31 cellular contexts compared by ENCODE assay signal in genomic region chr7:128082431-128082830, GRCh38. TPM values are rescaled to one million over a fixed set of nuclear protein-coding genes. Genes with fewer than 3 reads are reported as not detected.
DNase-seq lines count a peak whose midpoint lies in the region; ATAC-seq, FAIRE-seq and TF ChIP-seq lines count a peak whose summit lies in the region.
"Had no signal": no experiment of that assay in that cellular context is flagged by ENCODE, and none has a peak within 500 bp of the region (broad histone marks: within the 10 kb centered on the region; RNA-seq: fewer than 3 reads in every experiment).

No MANE protein-coding gene starts in this region.

- no peak for ATAC-seq in GM21381 (IDR thresholded peaks at IDR 0.05; ENCODE audit: unreplicated experiment)
- no peak for ATAC-seq in HG02852 (IDR thresholded peaks at IDR 0.05; ENCODE audit: unreplicated experiment)
- ATAC-seq: CD8-positive, alpha-beta T cell; GM12878; HCT116; PC-3 had no signal

- intact Hi-C loops in kidney (cut with DNase I), result no loop called here

- peaks cover 21% of the 10 kb centered on the region for H3K4me1 Mint-ChIP-seq in neural crest cell

- FAIRE-seq in kidney (lab: Jason Lieb, UNC), result no peak
- FAIRE-seq: A204.1, GM12878 had no signal

- peaks cover 25% of the 10 kb centered on the region for H4K20me1 ChIP-seq in BLaER1

- H3K27me3 ChIP-seq in BLaER1 (no peaks in the 10 kb centered on the region), WERI-Rb-1 (ENCODE audit: insufficient read depth, low read depth, severe bottlenecking) (no peaks in the 10 kb centered on the region)
- H3K27me3 ChIP-seq: SJSA1 had no signal

- DNase-seq in WERI-Rb-1 (peak; percentile 54), fibroblast of villous mesenchyme (ENCODE audit: low read depth) (peak; percentile 14), neural crest cell (ENCODE audit: low read depth, low spot score) (no peak), germinal center (ENCODE audit: low spot score) (no peak), kidney (no peak)
- DNase-seq: AML-193; CD8-positive, alpha-beta T cell; DMS 273 treated with DMSO at 0.1 percent for 48 hours; DMS79; EL; GDM1; Kasumi-1; MV-4-11; NCI-H1105 treated with DMSO at 0.1 percent for 48 hours; NCI-H146; NCI-H2029; NCI-H446; NCI-H526; NCI-H82; NK-92 treated with Interleukin-12 subunit alpha and Interleukin-12 subunit beta, amount 100 ng/mL, for 24 hours; PC-3 had no signal

- H3K27ac Mint-ChIP-seq in neural crest cell (ENCODE audit: unreplicated experiment), result peak overlapping the region; percentile 35
- H3K27ac Mint-ChIP-seq: CD8-positive, alpha-beta T cell had no signal

- H3K36me3 ChIP-seq in BLaER1 (peaks cover 92% of the 10 kb centered on the region), WERI-Rb-1 (peaks cover 40% of the 10 kb centered on the region), kidney (ENCODE audit: control insufficient read depth in 1 of 2, insufficient read depth in 2 of 2, low read length in 2 of 2) (peaks cover 3 to 20% of the 10 kb centered on the region in 2 donors)

- H3K9ac ChIP-seq in BLaER1 (peak overlapping the region; percentile 45; the same call in 1 of the 2 replicates), kidney (ENCODE audit: low read length in 2 of 2) (no peak overlapping the region)

- H3K4me3 Mint-ChIP-seq in neural crest cell, result no peak overlapping the region
- H3K4me3 Mint-ChIP-seq: CD8-positive, alpha-beta T cell had no signal

- no peaks in the 10 kb centered on the region for H3K27me3 Mint-ChIP-seq in neural crest cell (ENCODE audit: low read depth)

- H3K4me1 ChIP-seq in BLaER1, result peaks cover 50% of the 10 kb centered on the region
- H3K4me1 ChIP-seq in kidney (ENCODE audit: control insufficient read depth in 1 of 2, insufficient read depth in 1 of 2, low read depth in 1 of 2, low read length in 2 of 2), result peaks cover 3 to 7% of the 10 kb centered on the region in 2 donors
- H3K4me1 ChIP-seq: SJSA1 had no signal

- peak overlapping the region; percentile 89 for H3K4me2 ChIP-seq in BLaER1

- no peaks in the 10 kb centered on the region for H3K9me3 ChIP-seq in BLaER1
- H3K9me3 ChIP-seq in WERI-Rb-1 (ENCODE audit: severe bottlenecking), result no peaks in the 10 kb centered on the region
- H3K9me3 ChIP-seq in kidney (ENCODE audit: control insufficient read depth in 1 of 2, low read length in 2 of 2), result no peaks in the 10 kb centered on the region
- H3K9me3 ChIP-seq: SJSA1 had no signal

- H3K9me3 Mint-ChIP-seq in neural crest cell, result no peaks in the 10 kb centered on the region
- H3K9me3 Mint-ChIP-seq: CD8-positive, alpha-beta T cell had no signal

- H3K4me3 ChIP-seq in BLaER1, result no peak overlapping the region
- H3K4me3 ChIP-seq in WERI-Rb-1 (ENCODE audit: low read depth, low read length), result no peak overlapping the region
- H3K4me3 ChIP-seq in fibroblast of villous mesenchyme (ENCODE audit: low read depth, low read length), result no peak overlapping the region
- no peak overlapping the region for H3K4me3 ChIP-seq in kidney (ENCODE audit: low read length in 2 of 2)
- H3K4me3 ChIP-seq: GM12878, SJSA1 had no signal

- H3K27ac ChIP-seq in BLaER1, result peak overlapping the region; percentile 68
- H3K27ac ChIP-seq in WERI-Rb-1, result no peak overlapping the region
- H3K27ac ChIP-seq in kidney (ENCODE audit: low read depth in 2 of 2, low read length in 2 of 2), result no peak overlapping the region
- H3K27ac ChIP-seq: C4-2B, SJSA1 had no signal

- TF ChIP-seq CTCF in WERI-Rb-1 (IDR thresholded peaks at IDR 0.05; ENCODE audit: low read depth, low read length), result no peak
- no peak for TF ChIP-seq CTCF in fibroblast of villous mesenchyme (IDR thresholded peaks at IDR 0.05; ENCODE audit: insufficient read depth, low read depth, low read length)
- TF ChIP-seq CTCF in neural crest cell (conservative IDR thresholded peaks at IDR 0.05), result no peak
- TF ChIP-seq CTCF in kidney (IDR thresholded peaks at IDR 0.05; ENCODE audit: borderline replicate concordance, extremely low read depth, insufficient read depth), result no peak

- peaks cover 6% of the 10 kb centered on the region for H3K36me3 Mint-ChIP-seq in neural crest cell (ENCODE audit: low read depth)

RNA-seq across cellular contexts. Expression of gene LRRC4, which starts 51.2 kb away (rescaled TPM):
- under 0.01 TPM in 1 of 2 replicates, not detected in the other for total RNA-seq in fibroblast of villous mesenchyme
- total RNA-seq in neural crest cell, result 67.5 and 67.6 TPM in 2 replicates
- 1.6 TPM for total RNA-seq in kidney
- 3.2 TPM for polyA plus RNA-seq in kidney (ENCODE audit: insufficient read depth, low read depth, low replicate concordance)
- total RNA-seq: H4, HT-29 had no signal

Comparison
In these comparisons a context has a peak if more than half of its experiments do, and no peak if none do; other contexts are left out.
1. DNase-seq: peak in WERI-Rb-1 (single experiment) and fibroblast of villous mesenchyme (single experiment); none in neural crest cell (single experiment), germinal center (single experiment) and kidney (single experiment).
2. RNA of gene LRRC4, which starts 51.2 kb away (total RNA-seq): 67.5 to 67.6 TPM in neural crest cell; 1.6 TPM in kidney (single experiment) and under 0.01 TPM in fibroblast of villous mesenchyme; every median in the first group is over 10 times any median in the second.